ENCODE assay signal across 16 cellular contexts in genomic region chr2:163701399-163702195, GRCh38. TPM values are rescaled to one million over a fixed set of nuclear protein-coding genes. Genes with fewer than 3 reads are reported as not detected.
A peak's percentile ranks its signal among the peaks of the same experiment; 100 is the strongest.
DNase-seq lines count a peak whose midpoint lies in the region; ATAC-seq and TF ChIP-seq lines count a peak whose summit lies in the region.
"Had no signal": no experiment of that assay in that cellular context is flagged by ENCODE, and none has a peak within 500 bp of the region (broad histone marks: within the 10 kb centered on the region; RNA-seq: fewer than 3 reads in every experiment).

No MANE protein-coding gene starts in this region.

- H3K9me3 ChIP-seq in H9 (ENCODE audit: control insufficient read depth, low read depth, low read length), result no peaks in the 10 kb centered on the region
- H3K9me3 ChIP-seq: Peyer's patch had no signal

- peaks cover 3% of the 10 kb centered on the region; the same call in 1 of the 2 replicates for H3K79me2 ChIP-seq in H9 (ENCODE audit: insufficient read depth, low read length)

- H3K79me1 ChIP-seq in H9 (ENCODE audit: insufficient read depth, low read depth, low read length, poor library complexity, severe bottlenecking), result peaks cover 5% of the 10 kb centered on the region

- H4K8ac ChIP-seq in H9 (replicated peaks; ENCODE audit: insufficient read length, low read depth, low read length), result no peak overlapping the region

- no peak overlapping the region for H3K56ac ChIP-seq in H9 (ENCODE audit: insufficient read length, low read depth, low read length)

- CTCF ChIA-PET in WTC11 (lab: Charles Lee), result interaction anchor here (0.9 kb wide), 1 partner anchor 9 kb away, joined by 3 read pairs; no protein-coding TSS in a partner anchor

- H3K9ac ChIP-seq in H9 (ENCODE audit: extremely low read depth, insufficient read length, low read length), result no peak overlapping the region

- TF ChIP-seq POLR2A in lower leg skin (IDR thresholded peaks at IDR 0.05), result no peak

- H3K18ac ChIP-seq in H9 (ENCODE audit: insufficient read length, low read depth, low read length), result no peak overlapping the region

- H3K36me3 Mint-ChIP-seq in H9 (ENCODE audit: insufficient read depth in 1 of 3, low read depth in 3 of 3), result no peaks in the 10 kb centered on the region
- no peaks in the 10 kb centered on the region for H3K36me3 Mint-ChIP-seq in WTC11
- peaks cover 20% of the 10 kb centered on the region for H3K36me3 Mint-ChIP-seq in osteocyte (ENCODE audit: unreplicated experiment)
- H3K36me3 Mint-ChIP-seq in activated T-helper 2 cell treated with anti-CD3 and anti-CD28 coated beads, Interferon-gamma antibody, Interleukin-2, Interleukin-4, amounts not matched to agents 10 μg/mL and 5 μg/mL and 100 μg/mL, durations not matched to agents 14 hours and 24 hours and 36 hours (ENCODE audit: low read depth), result no peaks in the 10 kb centered on the region

- no peak overlapping the region for H3T11ph ChIP-seq in H9 (ENCODE audit: low read length)

- H3K4me3 Mint-ChIP-seq in H9 (no peak overlapping the region), WTC11 (no peak overlapping the region), osteocyte (ENCODE audit: unreplicated experiment) (no peak overlapping the region)
- no peak overlapping the region for H3K4me3 Mint-ChIP-seq in activated T-helper 2 cell treated with anti-CD3 and anti-CD28 coated beads, Interferon-gamma antibody, Interleukin-2, Interleukin-4, amounts not matched to agents 10 μg/mL and 5 μg/mL and 100 μg/mL, durations not matched to agents 14 hours and 24 hours and 36 hours (ENCODE audit: low read depth)

- H2AK5ac ChIP-seq in H9 (ENCODE audit: insufficient read length, low read length), result no peak overlapping the region

- H3K4ac ChIP-seq in H9 (ENCODE audit: low read depth, low read length), result no peak overlapping the region

- peak; percentile 22 for ATAC-seq in WTC11
- peak; percentile 55 for ATAC-seq in left ventricle myocardium superior

- H3K27me3 Mint-ChIP-seq in H9 (ENCODE audit: low read depth) (no peaks in the 10 kb centered on the region), WTC11 (ENCODE audit: low read depth) (no peaks in the 10 kb centered on the region), osteocyte (ENCODE audit: unreplicated experiment) (no peaks in the 10 kb centered on the region)
- no peaks in the 10 kb centered on the region for H3K27me3 Mint-ChIP-seq in activated T-helper 2 cell treated with anti-CD3 and anti-CD28 coated beads, Interferon-gamma antibody, Interleukin-2, Interleukin-4, amounts not matched to agents 10 μg/mL and 5 μg/mL and 100 μg/mL, durations not matched to agents 14 hours and 24 hours and 36 hours (ENCODE audit: low read depth)

- H2BK120ac ChIP-seq in H9 (ENCODE audit: low read depth, low read length, poor library complexity, severe bottlenecking), result no peak overlapping the region

- no peak overlapping the region for H2BK15ac ChIP-seq in H9 (ENCODE audit: low read depth, low read length)

- no peak overlapping the region for H3K4me3 ChIP-seq in lower leg skin (ENCODE audit: low read depth, poor library complexity, severe bottlenecking)
- H3K4me3 ChIP-seq: Peyer's patch had no signal

- H3K4me1 Mint-ChIP-seq in H9, result peaks cover 58 to 59% of the 10 kb centered on the region in 2 experiments
- H3K4me1 Mint-ChIP-seq in WTC11, result peaks cover 61% of the 10 kb centered on the region
- peaks cover 61% of the 10 kb centered on the region for H3K4me1 Mint-ChIP-seq in osteocyte (ENCODE audit: unreplicated experiment)
- H3K4me1 Mint-ChIP-seq in activated T-helper 2 cell treated with anti-CD3 and anti-CD28 coated beads, Interferon-gamma antibody, Interleukin-2, Interleukin-4, amounts not matched to agents 10 μg/mL and 5 μg/mL and 100 μg/mL, durations not matched to agents 14 hours and 24 hours and 36 hours (ENCODE audit: low read depth), result no peaks in the 10 kb centered on the region

- no peak overlapping the region for H3K4me2 ChIP-seq in H9 (ENCODE audit: insufficient read depth, insufficient read length, low read length)

- DNase-seq in H9 (no peak), WTC11 (ENCODE audit: low spot score) (no peak), left ventricle myocardium superior (no peak), osteocyte (ENCODE audit: extremely low spot score, unreplicated experiment) (no peak), activated T-cell treated with anti-CD3 and anti-CD28 coated beads for 4 hours (no peak), lower leg skin (ENCODE audit: low spot score in 2 of 2) (no peak), HuH-7.5 (ENCODE audit: low spot score) (no peak)
- DNase-seq in activated T-helper 2 cell treated with anti-CD3 and anti-CD28 coated beads, Interferon-gamma antibody, Interleukin-2, Interleukin-4, amounts not matched to agents 10 μg/mL and 5 μg/mL and 100 μg/mL, durations not matched to agents 14 hours and 24 hours and 36 hours (ENCODE audit: low spot score), result no peak
- DNase-seq: C1 segment of cervical spinal cord, DMS79, GOT3, KBM-7, NCI-H1105, NCI-H2081 treated with DMSO at 0.1 percent for 48 hours, NCI-H446 treated with DMSO at 0.1 percent for 48 hours, Peyer's patch had no signal

- H3K4me1 ChIP-seq in H9 (ENCODE audit: insufficient read depth, low read length), result peaks cover 23% of the 10 kb centered on the region; the same call in 1 of the 2 replicates
- H3K4me1 ChIP-seq: Peyer's patch had no signal

- WGBS in H9 (ENCODE audit: extremely low coverage, insufficient read length, low lambda C conversion rate), result no CpG with 5 or more reads among the region's 7 CpGs
- 65 to 86% methylated on average over 7 of the region's 7 CpGs for WGBS in lower leg skin, 2 donors

- H3K23ac ChIP-seq in H9 (ENCODE audit: insufficient read length, low read depth, low read length), result no peak overlapping the region

- no peak overlapping the region for H2BK12ac ChIP-seq in H9 (ENCODE audit: insufficient read length, low read depth, low read length)

- H2BK20ac ChIP-seq in H9 (ENCODE audit: low read depth, low read length, poor library complexity, severe bottlenecking), result no peak overlapping the region

- H2BK5ac ChIP-seq in H9 (ENCODE audit: insufficient read length, low read length), result no peak overlapping the region

- H4K91ac ChIP-seq in H9 (ENCODE audit: insufficient read length, low read depth, low read length), result no peak overlapping the region

- H3K27ac ChIP-seq in H9 (ENCODE audit: insufficient read length, low read depth, low read length), result peak overlapping the region; percentile 16
- H3K27ac ChIP-seq: Peyer's patch had no signal

- H3K23me2 ChIP-seq in H9 (ENCODE audit: insufficient read length, low read depth, low read length, poor library complexity, severe bottlenecking), result no peaks in the 10 kb centered on the region

- no peak overlapping the region for H4K5ac ChIP-seq in H9 (ENCODE audit: insufficient read length, low read depth, low read length)

- H4K20me1 ChIP-seq in H9 (ENCODE audit: control insufficient read depth, insufficient read depth, insufficient read length), result no peaks in the 10 kb centered on the region

- POLR2A ChIA-PET in WTC11 (lab: Charles Lee), result no interaction called here

- H3K27me3 ChIP-seq in H9 (ENCODE audit: insufficient read depth, low read length), result no peaks in the 10 kb centered on the region
- H3K27me3 ChIP-seq: Peyer's patch had no signal

- no peak overlapping the region for H3K14ac ChIP-seq in H9 (ENCODE audit: insufficient read depth, low read length)

- peak overlapping the region in 2 of 3 experiments; percentile 48 to 66; a peak in 3 of 7 replicates for H3K27ac Mint-ChIP-seq in H9
- peak overlapping the region; percentile 92 for H3K27ac Mint-ChIP-seq in WTC11
- peak overlapping the region; percentile 23 for H3K27ac Mint-ChIP-seq in osteocyte (ENCODE audit: unreplicated experiment)
- no peak overlapping the region for H3K27ac Mint-ChIP-seq in activated T-helper 2 cell treated with anti-CD3 and anti-CD28 coated beads, Interferon-gamma antibody, Interleukin-2, Interleukin-4, amounts not matched to agents 10 μg/mL and 5 μg/mL and 100 μg/mL, durations not matched to agents 14 hours and 24 hours and 36 hours

- H3K9me3 Mint-ChIP-seq in H9 (no peaks in the 10 kb centered on the region), WTC11 (no peaks in the 10 kb centered on the region), osteocyte (ENCODE audit: unreplicated experiment) (no peaks in the 10 kb centered on the region)
- no peaks in the 10 kb centered on the region for H3K9me3 Mint-ChIP-seq in activated T-helper 2 cell treated with anti-CD3 and anti-CD28 coated beads, Interferon-gamma antibody, Interleukin-2, Interleukin-4, amounts not matched to agents 10 μg/mL and 5 μg/mL and 100 μg/mL, durations not matched to agents 14 hours and 24 hours and 36 hours

- intact Hi-C loops in left ventricle myocardium superior (cut with micrococcal nuclease) (no loop called here), lower leg skin (cut with DNase I; ENCODE audit: low total_unique reads) (no loop called here)
- intact Hi-C loops in activated T-helper 2 cell treated with anti-CD3 and anti-CD28 coated beads, Interferon-gamma antibody, Interleukin-2, Interleukin-4, amounts not matched to agents 10 μg/mL and 5 μg/mL and 100 μg/mL, durations not matched to agents 14 hours and 24 hours and 36 hours (cut with micrococcal nuclease), result no loop called here

- H2AFZ ChIP-seq in H9 (ENCODE audit: low read length), result no peak overlapping the region

- no peak for TF ChIP-seq CTCF in H9 (conservative IDR thresholded peaks at IDR 0.05)
- TF ChIP-seq CTCF in WTC11 (IDR thresholded peaks at IDR 0.05), result no peak
- TF ChIP-seq CTCF in osteocyte (IDR thresholded peaks at IDR 0.05), result no peak
- no peak for TF ChIP-seq CTCF in lower leg skin (IDR thresholded peaks at IDR 0.05)

TF ChIP-seq in WTC11, 78 proteins besides CTCF, POLR2A, EP300 and RAD21 (continues in another document):
- TF ChIP-seq ZNF423 (CRISPR knock-in tag; IDR thresholded peaks at IDR 0.05), result no peak
- TF ChIP-seq HMGXB4 (CRISPR knock-in tag; IDR thresholded peaks at IDR 0.05), result no peak

RNA-seq across cellular contexts. Expression of gene FIGN, which starts 34.2 kb away (rescaled TPM):
- total RNA-seq in H9 (2021) (12.9 and 14.6 TPM in 2 replicates), WTC11 (2021) (19.4 to 23.8 TPM (median 23.1 TPM) in 3 replicates), left ventricle myocardium superior (16.6 TPM), osteocyte (35.3 and 37.7 TPM in 2 replicates), lower leg skin (1 to 10 TPM in 3 of 4 donors, under 1 TPM in 1; 0.88 to 1.8 (median 1.1) TPM)
- total RNA-seq in activated T-helper 2 cell treated with anti-CD3 and anti-CD28 coated beads, Interferon-gamma antibody, Interleukin-2, Interleukin-4, amounts not matched to agents 10 μg/mL and 5 μg/mL and 100 μg/mL, durations not matched to agents 14 hours and 24 hours and 36 hours, result not detected in 2 replicates
